ENCODE assay signal across 21 cellular contexts in genomic region chr2:48685126-48685525, GRCh38.
DNase-seq lines count a peak whose midpoint lies in the region; ATAC-seq, FAIRE-seq and TF ChIP-seq lines count a peak whose summit lies in the region.
"Had no signal": no experiment of that assay in that cellular context is flagged by ENCODE, and none has a peak within 500 bp of the region (broad histone marks: within the 10 kb centered on the region; RNA-seq: fewer than 3 reads in every experiment).

No MANE protein-coding gene starts in this region.

- dilution Hi-C loops in IMR-90 (cut with HindIII; ENCODE audit: low sequenced_read_pairs, unreplicated experiment), result no loop called here

- no peak for FAIRE-seq in A549 (lab: Jason Lieb, UNC)
- no peak for FAIRE-seq in K562 (lab: Jason Lieb, UNC)
- peak; percentile 43 for FAIRE-seq in islet of Langerhans (lab: Jason Lieb, UNC)
- FAIRE-seq: A204.1, D721Med, G401.6, GM12891 had no signal

- H2BK120ac ChIP-seq in IMR-90 (ENCODE audit: low read depth, low read length), result no peak overlapping the region

- CTCF ChIA-PET in A549 (lab: Yijun Ruan, JAX), result no interaction called here
- CTCF ChIA-PET in IMR-90 (lab: Yijun Ruan, JAX), result no interaction called here
- CTCF ChIA-PET in K562 (lab: Yijun Ruan, JAX; ENCODE audit: low intra/inter-chr PET ratio), result no interaction called here

- H3K27ac ChIP-seq in A549, result no peak overlapping the region
- H3K27ac ChIP-seq in IMR-90 (ENCODE audit: insufficient read depth, low read length), result no peak overlapping the region
- no peak overlapping the region for H3K27ac ChIP-seq in K562 (ENCODE audit: extremely low read depth, low read depth, low read length)
- H3K27ac ChIP-seq in ovary, result no peak overlapping the region
- H3K27ac ChIP-seq: BLaER1 treated with 17β-estradiol and CSF1 and Interleukin-3, amounts not matched to agents 10 nM and 100 nM; C4-2B had no signal

- no peaks in the 10 kb centered on the region for H3K79me2 ChIP-seq in K562 (ENCODE audit: control insufficient read depth, insufficient read depth, low read length)

- H4K8ac ChIP-seq in IMR-90 (ENCODE audit: low read depth in 2 of 2, low read length in 2 of 2), result no peak overlapping the region

- H2AFZ ChIP-seq in IMR-90 (replicated peaks; ENCODE audit: low read length, poor library complexity) (no peak overlapping the region), K562 (ENCODE audit: low read depth, low read length) (no peak overlapping the region)

- H3K27me3 ChIP-seq in IMR-90 (ENCODE audit: control insufficient read depth, insufficient read depth, low read length) (no peaks in the 10 kb centered on the region), K562 (ENCODE audit: control insufficient read depth in 2 of 2, insufficient read depth in 2 of 2, low read length in 2 of 2) (peaks cover 0 to 5% of the 10 kb centered on the region in 2 experiments; a peak in 2 of 5 replicates), ovary (no peaks in the 10 kb centered on the region), MG63 (0 out of 2 replicates have a peak, but pooled peaks cover 2% of the 10 kb centered on the region)
- H3K27me3 ChIP-seq: BLaER1 treated with 17β-estradiol and CSF1 and Interleukin-3, amounts not matched to agents 10 nM and 100 nM had no signal

- H3K4me2 ChIP-seq in A549, result no peak overlapping the region
- no peak overlapping the region for H3K4me2 ChIP-seq in IMR-90 (ENCODE audit: low read depth, low read length)
- H3K4me2 ChIP-seq in K562 (ENCODE audit: insufficient read depth, low read length), result no peak overlapping the region
- H3K4me2 ChIP-seq: BLaER1 treated with 17β-estradiol and CSF1 and Interleukin-3, amounts not matched to agents 10 nM and 100 nM had no signal

- H3K18ac ChIP-seq in IMR-90 (ENCODE audit: low read depth, low read length), result no peak overlapping the region

- H4K20me1 ChIP-seq in IMR-90 (ENCODE audit: insufficient read depth, low read length), result no peaks in the 10 kb centered on the region
- no peaks in the 10 kb centered on the region for H4K20me1 ChIP-seq in K562 (replicated peaks; ENCODE audit: control insufficient read depth, insufficient read depth, low read length)
- H4K20me1 ChIP-seq: BLaER1 treated with 17β-estradiol and CSF1 and Interleukin-3, amounts not matched to agents 10 nM and 100 nM had no signal

- H3K9ac ChIP-seq in IMR-90 (ENCODE audit: low read depth, low read length), result no peak overlapping the region
- no peak overlapping the region for H3K9ac ChIP-seq in K562 (ENCODE audit: insufficient read depth in 1 of 2, low read depth in 2 of 2, low read length in 2 of 2)
- H3K9ac ChIP-seq: BLaER1 treated with 17β-estradiol and CSF1 and Interleukin-3, amounts not matched to agents 10 nM and 100 nM had no signal

- in situ Hi-C loops in IMR-90 (cut with MboI; ENCODE audit: low sequenced_read_pairs) (no loop called here), K562 (cut with MboI) (no loop called here)

- H2AK9ac ChIP-seq in IMR-90 (replicated peaks; ENCODE audit: low read depth, low read length, poor library complexity), result no peak overlapping the region

- WGBS in A549 (ENCODE audit: missing lambda C conversion rate), result 87% methylated on average over 1 of the region's 1 CpG
- no CpG with 5 or more reads among the region's 1 CpG for WGBS in IMR-90 (ENCODE audit: extremely low coverage in 2 of 2, insufficient read length in 1 of 2), 2 experiments
- WGBS in K562 (ENCODE audit: insufficient coverage, low coverage, missing lambda C conversion rate), result 0% methylated on average over 1 of the region's 1 CpG
- 92 to 100% (median 98%) methylated on average over 1 of the region's 1 CpG for WGBS in ovary, 3 donors

- H3K4me1 ChIP-seq in A549 (no peaks in the 10 kb centered on the region), IMR-90 (ENCODE audit: control insufficient read depth, insufficient read depth, low read length) (no peaks in the 10 kb centered on the region), K562 (replicated peaks in 1 of 2; ENCODE audit: control insufficient read depth in 2 of 2, insufficient read depth in 2 of 2, low read length in 2 of 2) (no peaks in the 10 kb centered on the region), ovary (ENCODE audit: insufficient read depth) (no peaks in the 10 kb centered on the region)
- H3K4me1 ChIP-seq: Caco-2 had no signal

- TF ChIP-seq EP300 in A549 (IDR thresholded peaks at IDR 0.05), result no peak
- TF ChIP-seq EP300 in K562 (IDR thresholded peaks at IDR 0.05; ENCODE audit: low read length), result no peak
- no peak for TF ChIP-seq EP300 in ovary (IDR thresholded peaks at IDR 0.05)

- H3K56ac ChIP-seq in IMR-90 (ENCODE audit: extremely low read depth, insufficient read depth, low read length), result no peak overlapping the region

- POLR2A ChIA-PET in A549 (lab: Yijun Ruan, JAX) (no interaction called here), IMR-90 (lab: Charles Lee; ENCODE audit: unreplicated experiment) (no interaction called here), K562 (lab: Yijun Ruan, JAX) (no interaction called here)

- no peak overlapping the region for H3K4ac ChIP-seq in IMR-90 (ENCODE audit: low read depth, low read length)

- TF ChIP-seq CTCF in A549 (IDR thresholded peaks at IDR 0.05) (no peak), IMR-90 (conservative IDR thresholded peaks at IDR 0.05; ENCODE audit: low read depth, low read length) (no peak), K562 (IDR thresholded peaks at IDR 0.05 in 2 of 3, conservative IDR thresholded peaks at IDR 0.05 in 1 of 3; ENCODE audit: insufficient read depth in 2 of 3, low read depth in 1 of 3, low read length in 3 of 3) (no peak), ovary (IDR thresholded peaks at IDR 0.05) (no peak)

- no peak overlapping the region for H3K14ac ChIP-seq in IMR-90 (replicated peaks; ENCODE audit: low read depth, low read length)

- no peak overlapping the region for H2BK20ac ChIP-seq in IMR-90 (ENCODE audit: low read depth, low read length)

- ATAC-seq in A549 (no peak), IMR-90 (ENCODE audit: low read depth) (no peak), K562 (no peak), GM18909 (IDR thresholded peaks at IDR 0.05; ENCODE audit: poor library complexity, unreplicated experiment) (no peak)
- ATAC-seq: CD8-positive, alpha-beta T cell had no signal

- no peak overlapping the region for H4K91ac ChIP-seq in IMR-90 (ENCODE audit: insufficient read depth, low read depth, low read length)

- no peaks in the 10 kb centered on the region for H3K79me1 ChIP-seq in IMR-90 (ENCODE audit: low read depth in 1 of 2, low read length in 2 of 2)

- no peak for TF ChIP-seq POLR2A in A549 (IDR thresholded peaks at IDR 0.05; ENCODE audit: low read length)
- no peak for TF ChIP-seq POLR2A in IMR-90 (IDR thresholded peaks at IDR 0.05; ENCODE audit: low read depth, low read length)
- TF ChIP-seq POLR2A in K562 (conservative IDR thresholded peaks at IDR 0.05), result no peak
- no peak for TF ChIP-seq POLR2A in ovary (IDR thresholded peaks at IDR 0.05)

- H2AK5ac ChIP-seq in IMR-90 (ENCODE audit: low read depth, low read length), result no peak overlapping the region

- H3K9me1 ChIP-seq in IMR-90 (ENCODE audit: insufficient read depth, low read length) (no peaks in the 10 kb centered on the region), K562 (ENCODE audit: control insufficient read depth, insufficient read depth, low read length) (no peaks in the 10 kb centered on the region)

- no peak for TF ChIP-seq RAD21 in A549 (conservative IDR thresholded peaks at IDR 0.05 in 1 of 2, IDR thresholded peaks at IDR 0.05 in 1 of 2)
- no peak for TF ChIP-seq RAD21 in IMR-90 (IDR thresholded peaks at IDR 0.05; ENCODE audit: low read length)
- TF ChIP-seq RAD21 in K562 (CRISPR knock-in tag; conservative IDR thresholded peaks at IDR 0.05 in 1 of 2, IDR thresholded peaks at IDR 0.05 in 1 of 2), result no peak

- intact Hi-C loops in IMR-90 (cut with micrococcal nuclease) (no loop called here), K562 (cut with micrococcal nuclease) (no loop called here), ovary (cut with DNase I) (no loop called here)

- no peaks in the 10 kb centered on the region for H3K9me3 ChIP-seq in A549
- H3K9me3 ChIP-seq in IMR-90 (ENCODE audit: control insufficient read depth, insufficient read depth, low read length), result no peaks in the 10 kb centered on the region
- H3K9me3 ChIP-seq in K562 (replicated peaks; ENCODE audit: control insufficient read depth, insufficient read depth, low read depth, low read length), result no peaks in the 10 kb centered on the region
- no peaks in the 10 kb centered on the region for H3K9me3 ChIP-seq in ovary
- no peaks in the 10 kb centered on the region for H3K9me3 ChIP-seq in MG63
- H3K9me3 ChIP-seq: BLaER1 treated with 17β-estradiol and CSF1 and Interleukin-3, amounts not matched to agents 10 nM and 100 nM; Caco-2 had no signal

- no peak overlapping the region for H3K4me3 ChIP-seq in A549
- no peak overlapping the region for H3K4me3 ChIP-seq in IMR-90 (ENCODE audit: insufficient read depth, low read depth, low read length)
- no peak overlapping the region for H3K4me3 ChIP-seq in K562
- H3K4me3 ChIP-seq in ovary, result no peak overlapping the region
- no peak overlapping the region for H3K4me3 ChIP-seq in MG63
- H3K4me3 ChIP-seq: BLaER1 treated with 17β-estradiol and CSF1 and Interleukin-3, amounts not matched to agents 10 nM and 100 nM had no signal

- H2BK15ac ChIP-seq in IMR-90 (ENCODE audit: low read depth, low read length), result no peak overlapping the region

- no peak overlapping the region for H3K23ac ChIP-seq in IMR-90 (ENCODE audit: low read depth, low read length)

- H2BK5ac ChIP-seq in IMR-90 (ENCODE audit: low read depth, low read length, poor library complexity, severe bottlenecking), result no peak overlapping the region

- no peak overlapping the region for H4K5ac ChIP-seq in IMR-90 (ENCODE audit: low read depth, low read length)

- DNase-seq in A549 (ENCODE audit: low read depth in 1 of 2, low spot score in 1 of 2) (no peak), IMR-90 (no peak), K562 (ENCODE audit: extremely low read depth in 1 of 4, low spot score in 3 of 4) (no peak), ovary (no peak), MG63 (no peak)
- DNase-seq: 8988T; AML-193; Caco-2; Calu3; CD4-positive, alpha-beta T cell; CD8-positive, alpha-beta T cell; DMS79 treated with DMSO at 0.1 percent for 48 hours; GF-D8 had no signal

- no TSS peak for BruUV-seq in IMR-90 (replicated peaks; lab: Mats Ljungman, UMichigan)
- BruUV-seq in K562 (replicated peaks; lab: Mats Ljungman, UMichigan), result no TSS peak

- no peaks in the 10 kb centered on the region for H3K36me3 ChIP-seq in IMR-90 (ENCODE audit: control insufficient read depth, insufficient read depth, low read length)
- H3K36me3 ChIP-seq in K562 (ENCODE audit: control insufficient read depth, insufficient read depth, low read length), result no peaks in the 10 kb centered on the region
- H3K36me3 ChIP-seq in ovary, result no peaks in the 10 kb centered on the region
- H3K36me3 ChIP-seq in MG63, result no peaks in the 10 kb centered on the region
- H3K36me3 ChIP-seq: BLaER1 treated with 17β-estradiol and CSF1 and Interleukin-3, amounts not matched to agents 10 nM and 100 nM had no signal

TF ChIP-seq in IMR-90, 13 proteins besides CTCF, POLR2A, EP300 and RAD21 (continues in another document):
- TF ChIP-seq MAFK (IDR thresholded peaks at IDR 0.05; ENCODE audit: low read depth, low read length), result peak; percentile 84

TF ChIP-seq in K562, 482 proteins besides CTCF, POLR2A, EP300 and RAD21 (continues in another document):
- TF ChIP-seq CBX2 (IDR thresholded peaks at IDR 0.05; ENCODE audit: insufficient read depth, low read length, poor library complexity, severe bottlenecking) (no peak), MAFK (IDR thresholded peaks at IDR 0.05; ENCODE audit: low read length) (peak; percentile 68), ZNF316 (IDR thresholded peaks at IDR 0.05) (peak; percentile 81)

Comparison
In these comparisons a context has a peak if more than half of its experiments do, and no peak if none do; other contexts are left out.
1. Of the 35 proteins assayed by ChIP-seq in both K562 and A549: peak only in K562: none; only in A549: none; in both: MAFK; in neither: 34.